ENCODE assay signal across 8 cellular contexts in genomic region chr1:120340838-120341751, GRCh38.
DNase-seq lines count a peak whose midpoint lies in the region; ATAC-seq and TF ChIP-seq lines count a peak whose summit lies in the region.
"Not testable (repeated sequence)": the region's sequence is repeated elsewhere in the genome, so short reads cannot be mapped to it uniquely, and the experiment has no call there.

No MANE protein-coding gene starts in this region.

- H2AFZ ChIP-seq in DND-41 (ENCODE audit: low read depth, low read length); OCI-LY3 (ENCODE audit: low read depth, low read length): not testable (repeated sequence)

- H3K9me3 Mint-ChIP-seq in activated CD4-positive, alpha-beta memory T cell treated with anti-CD3 and anti-CD28 coated beads for 36 hours; memory B cell: not testable (repeated sequence)

- POLR2A ChIA-PET in activated CD4-positive, alpha-beta memory T cell treated with anti-CD3 and anti-CD28 coated beads for 36 hours (lab: Charles Lee): not testable (repeated sequence)

- H3K36me3 Mint-ChIP-seq in activated CD4-positive, alpha-beta memory T cell treated with anti-CD3 and anti-CD28 coated beads for 36 hours; memory B cell: not testable (repeated sequence)

- TF ChIP-seq POLR2A in suprapubic skin (IDR thresholded peaks at IDR 0.05): not testable (repeated sequence)

- DNase-seq in DND-41 (peak; percentile 53), memory B cell (ENCODE audit: low spot score in 2 of 2) (peak; percentile 66 to 71), suprapubic skin (ENCODE audit: low spot score in 2 of 2) (peak in 1 of 2 donors; percentile 55)
- DNase-seq in activated CD4-positive, alpha-beta memory T cell treated with anti-CD3 and anti-CD28 coated beads for 36 hours: peak; percentile 72
- not testable (repeated sequence) for DNase-seq in adipocyte (ENCODE audit: low read depth); fibroblast of mammary gland (ENCODE audit: low read depth); skeletal muscle cell (ENCODE audit: low read depth)

- not testable (repeated sequence) for H3K27ac ChIP-seq in DND-41 (ENCODE audit: low read length)
- H3K27ac ChIP-seq in OCI-LY3 (ENCODE audit: low read length): peak overlapping the region; percentile 32
- peak overlapping the region; percentile 83 for H3K27ac ChIP-seq in suprapubic skin

- CTCF ChIA-PET in activated CD4-positive, alpha-beta memory T cell treated with anti-CD3 and anti-CD28 coated beads for 36 hours (lab: Charles Lee): not testable (repeated sequence)

- H3K27me3 ChIP-seq in DND-41 (ENCODE audit: insufficient read depth, low read length, poor library complexity); OCI-LY3 (ENCODE audit: low read depth, low read length); adipocyte (replicated peaks; ENCODE audit: control insufficient read depth, insufficient read depth, low read length); suprapubic skin: not testable (repeated sequence)

- not testable (repeated sequence) for H3K4me1 Mint-ChIP-seq in activated CD4-positive, alpha-beta memory T cell treated with anti-CD3 and anti-CD28 coated beads for 36 hours (ENCODE audit: low read depth); memory B cell

- not testable (repeated sequence) for ATAC-seq in DND-41 (ENCODE audit: insufficient read depth, low read depth); memory B cell (ENCODE audit: low read depth)

- not testable (repeated sequence) for TF ChIP-seq CTCF in DND-41 (IDR thresholded peaks at IDR 0.05; ENCODE audit: borderline replicate concordance, extremely low read depth, low read length, poor library complexity, severe bottlenecking); OCI-LY3 (IDR thresholded peaks at IDR 0.05; ENCODE audit: low read depth, low read length); fibroblast of mammary gland (conservative IDR thresholded peaks at IDR 0.05; ENCODE audit: control insufficient read depth, insufficient read depth, low read depth, low read length); suprapubic skin (IDR thresholded peaks at IDR 0.05)

- H3K4me1 ChIP-seq in DND-41 (ENCODE audit: insufficient read depth, low read length); OCI-LY3 (ENCODE audit: low read length); adipocyte (ENCODE audit: control insufficient read depth, insufficient read depth, low read length); suprapubic skin: not testable (repeated sequence)

- H3K79me2 ChIP-seq in DND-41 (ENCODE audit: insufficient read depth, low read length); OCI-LY3 (ENCODE audit: low read length): not testable (repeated sequence)

- H3K4me2 ChIP-seq in DND-41 (ENCODE audit: insufficient read depth, low read length) (peak overlapping the region; percentile 66), OCI-LY3 (ENCODE audit: low read length) (peak overlapping the region; percentile 26; the same call in 1 of the 2 replicates)

- peak overlapping the region; percentile 77 for H3K27ac Mint-ChIP-seq in activated CD4-positive, alpha-beta memory T cell treated with anti-CD3 and anti-CD28 coated beads for 36 hours
- H3K27ac Mint-ChIP-seq in memory B cell: peak overlapping the region; percentile 88

- H3K36me3 ChIP-seq in DND-41 (ENCODE audit: insufficient read depth, low read length); OCI-LY3 (replicated peaks; ENCODE audit: low read depth, low read length); adipocyte (ENCODE audit: control insufficient read depth, insufficient read depth, low read length, severe bottlenecking); suprapubic skin: not testable (repeated sequence)

- intact Hi-C loops in activated CD4-positive, alpha-beta memory T cell treated with anti-CD3 and anti-CD28 coated beads for 36 hours (cut with micrococcal nuclease): not testable (repeated sequence)

- H3K4me3 Mint-ChIP-seq in activated CD4-positive, alpha-beta memory T cell treated with anti-CD3 and anti-CD28 coated beads for 36 hours: peak overlapping the region; percentile 76
- peak overlapping the region; percentile 85 for H3K4me3 Mint-ChIP-seq in memory B cell

- peak overlapping the region in 1 of 2 experiments; percentile 53; a peak in 2 of 4 replicates for H3K4me3 ChIP-seq in DND-41 (ENCODE audit: low read depth in 1 of 2, low read length in 2 of 2)
- peak overlapping the region; percentile 74 for H3K4me3 ChIP-seq in OCI-LY3 (ENCODE audit: low read length)
- peak overlapping the region; percentile 79 for H3K4me3 ChIP-seq in adipocyte (ENCODE audit: low read length)
- peak overlapping the region; percentile 44 for H3K4me3 ChIP-seq in fibroblast of mammary gland (ENCODE audit: control insufficient read depth, low read depth, low read length)
- peak overlapping the region; percentile 47 for H3K4me3 ChIP-seq in skeletal muscle cell (ENCODE audit: low read depth, low read length)
- H3K4me3 ChIP-seq in suprapubic skin: peak overlapping the region; percentile 57

- WGBS in suprapubic skin: 0% methylated on average over 1 of the region's 78 CpGs

- H3K9me3 ChIP-seq in DND-41 (ENCODE audit: insufficient read depth, low read length, severe bottlenecking); OCI-LY3 (ENCODE audit: insufficient read depth, low read length); adipocyte (ENCODE audit: control insufficient read depth, low read length); suprapubic skin: not testable (repeated sequence)

- not testable (repeated sequence) for H3K9ac ChIP-seq in DND-41 (ENCODE audit: low read depth, low read length)
- H3K9ac ChIP-seq in OCI-LY3 (ENCODE audit: low read length) (peak overlapping the region; percentile 60), adipocyte (ENCODE audit: low read length) (peak overlapping the region; percentile 77)

- not testable (repeated sequence) for TF ChIP-seq EP300 in suprapubic skin (IDR thresholded peaks at IDR 0.05)

- not testable (repeated sequence) for H4K20me1 ChIP-seq in DND-41 (ENCODE audit: insufficient read depth, low read length); OCI-LY3 (ENCODE audit: insufficient read depth, low read length)

- H3K27me3 Mint-ChIP-seq in activated CD4-positive, alpha-beta memory T cell treated with anti-CD3 and anti-CD28 coated beads for 36 hours; memory B cell: not testable (repeated sequence)
